Comparison of ENCODE assay signal across 28 cellular contexts in genomic region chr9:133153227-133154096, GRCh38. TPM values are rescaled to one million over a fixed set of nuclear protein-coding genes. Genes with fewer than 3 reads are reported as not detected.
DNase-seq lines count a peak whose midpoint lies in the region; ATAC-seq, FAIRE-seq and TF ChIP-seq lines count a peak whose summit lies in the region.
"Had no signal": no experiment of that assay in that cellular context is flagged by ENCODE, and none has a peak within 500 bp of the region (broad histone marks: within the 10 kb centered on the region; RNA-seq: fewer than 3 reads in every experiment).

No MANE protein-coding gene starts in this region.

- no peak overlapping the region for H3K9ac ChIP-seq in kidney (ENCODE audit: low read length in 2 of 2)

- in situ Hi-C loops in GM13976 (cut with MboI; ENCODE audit: low sequenced_read_pairs, unreplicated experiment) = no loop called here

- ATAC-seq in HG03378 (IDR thresholded peaks at IDR 0.05; ENCODE audit: unreplicated experiment) (no peak), HG03520 (IDR thresholded peaks at IDR 0.05; ENCODE audit: unreplicated experiment) (no peak)
- ATAC-seq: activated T-cell treated with anti-CD3 and anti-CD28 coated beads, Interleukin-2, amount 50 U/mL, for 72 hours; GM23338 had no signal

- TF ChIP-seq POLR2A in spleen (IDR thresholded peaks at IDR 0.05) = no peak

- TF ChIP-seq CTCF in kidney (IDR thresholded peaks at IDR 0.05; ENCODE audit: borderline replicate concordance, extremely low read depth, insufficient read depth) (no peak), spleen (IDR thresholded peaks at IDR 0.05 in 8 of 11, conservative IDR thresholded peaks at IDR 0.05 in 3 of 11) (no peak), GM13976 (IDR thresholded peaks at IDR 0.05; ENCODE audit: borderline replicate concordance, control extremely low read depth, extremely low read depth, insufficient read depth, missing control alignments) (no peak)

- 75 to 83% (median 80%) methylated on average over 27 to 36 of the region's 36 CpGs for WGBS in spleen, 5 donors

- intact Hi-C loops in kidney (cut with DNase I) (no loop called here), spleen (cut with DNase I; ENCODE audit: low total_unique reads) (no loop called here)

- H3K4me1 ChIP-seq in kidney (ENCODE audit: control insufficient read depth in 1 of 2, insufficient read depth in 1 of 2, low read depth in 1 of 2, low read length in 2 of 2) = peaks cover 0 to 2% of the 10 kb centered on the region in 2 donors
- peaks cover 0 to 17% (median 9%) of the 10 kb centered on the region in 6 donors for H3K4me1 ChIP-seq in spleen
- H3K4me1 ChIP-seq: Caco-2 had no signal

- H3K27me3 ChIP-seq in spleen (replicated peaks in 1 of 7) = no peaks in the 10 kb centered on the region
- H3K27me3 ChIP-seq: hepatocyte had no signal

- FAIRE-seq in kidney (lab: Jason Lieb, UNC) = no peak
- FAIRE-seq: A204.1, TTC549 had no signal

- H3K27ac ChIP-seq in kidney (ENCODE audit: low read depth in 2 of 2, low read length in 2 of 2) (no peak overlapping the region), spleen (no peak overlapping the region)
- H3K27ac ChIP-seq: hepatocyte, neutrophil had no signal

- H3K36me3 ChIP-seq in kidney (ENCODE audit: control insufficient read depth in 1 of 2, insufficient read depth in 2 of 2, low read length in 2 of 2) (no peaks in the 10 kb centered on the region), spleen (peaks cover 0 to 48% (median 2%) of the 10 kb centered on the region in 6 donors)

- H3K4me3 ChIP-seq in kidney (ENCODE audit: low read length in 2 of 2) (no peak overlapping the region), spleen (no peak overlapping the region)
- H3K4me3 ChIP-seq: GM23338, hepatocyte, lung had no signal

- DNase-seq in NCI-H2227 (lab: John Stamatoyannopoulos, UW; ENCODE audit: unreplicated experiment) (peak; percentile 42), NCI-H2227 treated with DMSO at 0.1 percent for 48 hours (lab: John Stamatoyannopoulos, UW) (no peak), SK-N-DZ (ENCODE audit: low spot score) (peak; percentile 55), kidney (peak; percentile 78), spleen (peak; percentile 74), GM13976 (ENCODE audit: low spot score) (no peak)
- DNase-seq: activated CD4-positive, alpha-beta T cell treated with anti-CD3 and anti-CD28 coated beads for 1 hour; activated naive CD4-positive, alpha-beta T cell treated with anti-CD3 and anti-CD28 coated beads, Interleukin-2, amount 50 U/mL, for 16 hours; activated T-cell treated with anti-CD3 and anti-CD28 coated beads, Interleukin-2, amount 50 U/mL, for 72 hours; Caco-2; foreskin fibroblast; Karpas-422; MV-4-11; NCI-H187; SHP77 treated with DMSO at 0.1 percent for 48 hours; trophoblast cell had no signal

- H3K9me3 ChIP-seq in kidney (ENCODE audit: control insufficient read depth in 1 of 2, low read length in 2 of 2) (no peaks in the 10 kb centered on the region), spleen (no peaks in the 10 kb centered on the region)
- H3K9me3 ChIP-seq: Caco-2, neutrophil had no signal

RNA-seq across cellular contexts. Expression of gene GBGT1, which starts 10.3 kb away (rescaled TPM):
- 2.5 and 5.4 TPM in 2 replicates for polyA plus RNA-seq in SK-N-DZ (2014; cell fraction: cytosol; rRNA removed)
- polyA plus RNA-seq in SK-N-DZ (2014; cell fraction: nucleus; rRNA removed) = 6.9 and 7.7 TPM in 2 replicates
- total RNA-seq in kidney (21.6 TPM), spleen (10 to 100 TPM; 16.8 to 52.8 (median 31.2) TPM)
- polyA plus RNA-seq in kidney (ENCODE audit: insufficient read depth, low read depth, low replicate concordance) (7.9 TPM), spleen (10 to 100 TPM in 2 of 3 donors, 1 to 10 TPM in 1; 9.2 to 14.1 (median 10.7) TPM)

RNA-seq across cellular contexts. Expression of gene RALGDS, which starts 32.4 kb away (rescaled TPM):
- polyA plus RNA-seq in SK-N-DZ (2014; cell fraction: cytosol; rRNA removed) = 211 and 229 TPM in 2 replicates
- polyA plus RNA-seq in SK-N-DZ (2014; cell fraction: nucleus; rRNA removed) = 616 and 634 TPM in 2 replicates
- total RNA-seq in kidney (43.3 TPM), spleen (10 to 100 TPM; 50.6 to 74.3 (median 60.3) TPM)
- polyA plus RNA-seq in kidney (ENCODE audit: insufficient read depth, low read depth, low replicate concordance) (13.0 TPM), spleen (10 to 100 TPM; 21.3 to 40.1 (median 27.2) TPM)

RNA-seq across cellular contexts. Expression of gene OBP2B, which starts 55.6 kb away (rescaled TPM):
- not detected in 2 replicates for polyA plus RNA-seq in SK-N-DZ (2014; cell fraction: cytosol; rRNA removed)
- polyA plus RNA-seq in SK-N-DZ (2014; cell fraction: nucleus; rRNA removed) = not detected in 2 replicates
- total RNA-seq in kidney (not detected), spleen (under 1 TPM in 1 of 7 donors, not detected in 6; 0.95 TPM)
- polyA plus RNA-seq in kidney (ENCODE audit: insufficient read depth, low read depth, low replicate concordance) (not detected), spleen (under 1 TPM in 2 of 3 donors, not detected in 1; 0.16 to 0.38 TPM)
- total RNA-seq: activated CD8-positive, alpha-beta memory T cell treated with anti-CD3 and anti-CD28 coated beads for 36 hours; activated T-cell treated with anti-CD3 and anti-CD28 coated beads, Interleukin-2, amount 50 U/mL, for 72 hours; Caco-2; epithelial cell of proximal tubule; GM23338; hepatocyte; HT1080; lung had no signal
- polyA plus RNA-seq: BJ, GM23338, hepatocyte, lung had no signal

Comparison
In these comparisons a context has a peak if more than half of its experiments do, and no peak if none do; other contexts are left out.
1. DNase-seq: peak in NCI-H2227 (single experiment), SK-N-DZ (single experiment), kidney (single experiment) and spleen (single experiment); none in NCI-H2227 treated with DMSO at 0.1 percent for 48 hours (single experiment) and GM13976 (single experiment).